In genomic region chr5:38433160-38433861, GRCh38 we compare ENCODE assay signal across 12 cellular contexts.
DNase-seq lines count a peak whose midpoint lies in the region; ATAC-seq and TF ChIP-seq lines count a peak whose summit lies in the region.
"Had no signal": no experiment of that assay in that cellular context is flagged by ENCODE, and none has a peak within 500 bp of the region (broad histone marks: within the 10 kb centered on the region; RNA-seq: fewer than 3 reads in every experiment).

No MANE protein-coding gene starts in this region.

- no peaks in the 10 kb centered on the region for H3K27me3 ChIP-seq in uterus
- H3K27me3 ChIP-seq in naive thymus-derived CD4-positive, alpha-beta T cell (ENCODE audit: control insufficient read depth in 2 of 2, insufficient read depth in 2 of 2, low read length in 2 of 2): no peaks in the 10 kb centered on the region

- TF ChIP-seq CTCF in uterus (IDR thresholded peaks at IDR 0.05): no peak

- POLR2A ChIA-PET in naive thymus-derived CD4-positive, alpha-beta T cell (lab: Charles Lee): no interaction called here

- no peaks in the 10 kb centered on the region for H3K9me3 ChIP-seq in uterus
- H3K9me3 ChIP-seq in naive thymus-derived CD4-positive, alpha-beta T cell (ENCODE audit: control insufficient read depth in 2 of 3, low read length in 3 of 3): no peaks in the 10 kb centered on the region

- intact Hi-C loops in uterus (cut with DNase I; ENCODE audit: low total_unique reads): loop anchor here (10.0 kb wide), 1 partner anchor 371 kb away; no protein-coding TSS in a partner anchor
- intact Hi-C loops in naive thymus-derived CD4-positive, alpha-beta T cell (cut with micrococcal nuclease): no loop called here

- CTCF ChIA-PET in naive thymus-derived CD4-positive, alpha-beta T cell (lab: Charles Lee): interaction anchor here (0.9 kb wide), 1 partner anchor 1112 kb away, joined by 3 read pairs; no protein-coding TSS in a partner anchor

- no peak overlapping the region for H3K27ac Mint-ChIP-seq in naive thymus-derived CD4-positive, alpha-beta T cell
- H3K27ac Mint-ChIP-seq: GM23338 had no signal

- peaks cover 0 to 4% of the 10 kb centered on the region in 2 donors for H3K4me1 ChIP-seq in uterus
- H3K4me1 ChIP-seq in naive thymus-derived CD4-positive, alpha-beta T cell (ENCODE audit: control insufficient read depth in 2 of 2, insufficient read depth in 2 of 2, low read length in 2 of 2): no peaks in the 10 kb centered on the region

- ATAC-seq in naive thymus-derived CD4-positive, alpha-beta T cell: no peak
- ATAC-seq in GM18873 (IDR thresholded peaks at IDR 0.05; ENCODE audit: low FRiP score, unreplicated experiment): no peak
- ATAC-seq: GM23338 had no signal

- no peak for TF ChIP-seq POLR2A in uterus (IDR thresholded peaks at IDR 0.05)

- peaks cover 22 to 43% (median 37%) of the 10 kb centered on the region in 5 donors for H3K27me3 Mint-ChIP-seq in naive thymus-derived CD4-positive, alpha-beta T cell

- H3K36me3 ChIP-seq in uterus: no peaks in the 10 kb centered on the region
- H3K36me3 ChIP-seq in naive thymus-derived CD4-positive, alpha-beta T cell (ENCODE audit: control insufficient read depth in 2 of 3, insufficient read depth in 3 of 3, low read length in 3 of 3): no peaks in the 10 kb centered on the region

- no peaks in the 10 kb centered on the region for H3K36me3 Mint-ChIP-seq in naive thymus-derived CD4-positive, alpha-beta T cell

- H3K4me1 Mint-ChIP-seq in naive thymus-derived CD4-positive, alpha-beta T cell: peaks cover 0 to under 1% (median 0%) of the 10 kb centered on the region in 7 donors

- no peak overlapping the region for H3K4me3 ChIP-seq in uterus
- H3K4me3 ChIP-seq in naive thymus-derived CD4-positive, alpha-beta T cell (ENCODE audit: low read length): no peak overlapping the region
- H3K4me3 ChIP-seq: GM23338 had no signal

- H3K27ac ChIP-seq in uterus: peak overlapping the region; percentile 6 to 27
- no peak overlapping the region for H3K27ac ChIP-seq in naive thymus-derived CD4-positive, alpha-beta T cell (ENCODE audit: low read depth, low read length)
- H3K27ac ChIP-seq: 22Rv1 had no signal

- H3K9me3 Mint-ChIP-seq in naive thymus-derived CD4-positive, alpha-beta T cell: no peaks in the 10 kb centered on the region
- H3K9me3 Mint-ChIP-seq: GM23338 had no signal

- H3K4me3 Mint-ChIP-seq in naive thymus-derived CD4-positive, alpha-beta T cell: no peak overlapping the region
- H3K4me3 Mint-ChIP-seq: GM23338 had no signal

- peak in 2 of 3 experiments; percentile 35 to 66 for DNase-seq in NCI-H1417 (lab: John Stamatoyannopoulos, UW)
- DNase-seq in NCI-H1417 treated with DMSO at 0.1 percent for 48 hours (lab: John Stamatoyannopoulos, UW): no peak
- DNase-seq in dermis microvascular lymphatic vessel endothelial cell (ENCODE audit: low read depth in 2 of 2): peak; percentile 77 to 89
- peak; percentile 14 for DNase-seq in medulla oblongata (ENCODE audit: extremely low spot score)
- DNase-seq in uterus: peak; percentile 24 to 40
- no peak for DNase-seq in naive thymus-derived CD4-positive, alpha-beta T cell
- no peak for DNase-seq in HT-29 (ENCODE audit: low spot score)
- DNase-seq: activated CD4-positive, CD25-positive, alpha-beta regulatory T cell; NCI-H524 treated with DMSO at 0.1 percent for 48 hours had no signal

Comparison
In these comparisons a context has a peak if more than half of its experiments do, and no peak if none do; other contexts are left out.
1. DNase-seq: peak in NCI-H1417 (2 of 3), dermis microvascular lymphatic vessel endothelial cell (2 of 2), medulla oblongata (single experiment) and uterus (2 of 2); none in NCI-H1417 treated with DMSO at 0.1 percent for 48 hours (single experiment), naive thymus-derived CD4-positive, alpha-beta T cell (0 of 9) and HT-29 (single experiment).